ENCODE assay signal across 1 cellular context in the genomic region with DNA sequence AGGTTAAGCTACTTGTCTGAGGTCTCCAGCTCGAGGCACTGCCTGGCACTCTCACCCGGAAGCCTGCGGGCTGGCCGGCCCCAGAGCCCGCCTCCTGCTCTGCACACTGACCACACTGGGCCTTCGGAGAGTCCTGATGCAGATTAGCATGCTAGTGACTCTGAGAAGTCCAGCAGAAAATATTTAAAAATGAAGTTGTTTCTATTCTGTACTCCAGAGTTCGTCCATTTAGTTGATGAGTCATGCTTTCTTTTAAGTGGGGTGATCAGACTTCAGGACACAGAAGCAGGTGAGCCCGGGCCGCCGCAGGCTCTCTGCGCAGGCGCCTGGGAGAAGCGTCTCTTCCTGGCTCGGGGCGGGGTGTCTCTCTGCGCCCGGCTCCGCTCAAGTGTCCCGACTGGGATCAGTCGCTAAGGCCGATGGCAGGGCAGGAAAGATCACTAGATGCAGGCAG.
TF ChIP-seq lines count a peak whose summit lies in the region.

No MANE protein-coding gene starts in this region.

TF ChIP-seq in WTC11, 78 proteins besides CTCF, POLR2A, EP300 and RAD21 (continued from another document):
- TF ChIP-seq, protein P1, sequence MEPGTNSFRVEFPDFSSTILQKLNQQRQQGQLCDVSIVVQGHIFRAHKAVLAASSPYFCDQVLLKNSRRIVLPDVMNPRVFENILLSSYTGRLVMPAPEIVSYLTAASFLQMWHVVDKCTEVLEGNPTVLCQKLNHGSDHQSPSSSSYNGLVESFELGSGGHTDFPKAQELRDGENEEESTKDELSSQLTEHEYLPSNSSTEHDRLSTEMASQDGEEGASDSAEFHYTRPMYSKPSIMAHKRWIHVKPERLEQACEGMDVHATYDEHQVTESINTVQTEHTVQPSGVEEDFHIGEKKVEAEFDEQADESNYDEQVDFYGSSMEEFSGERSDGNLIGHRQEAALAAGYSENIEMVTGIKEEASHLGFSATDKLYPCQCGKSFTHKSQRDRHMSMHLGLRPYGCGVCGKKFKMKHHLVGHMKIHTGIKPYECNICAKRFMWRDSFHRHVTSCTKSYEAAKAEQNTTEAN (CRISPR knock-in tag; IDR thresholded peaks at IDR 0.05) = no peak
- TF ChIP-seq FOXP1 (CRISPR knock-in tag; IDR thresholded peaks at IDR 0.05; ENCODE audit: borderline replicate concordance) (no peak), HMGA2 (CRISPR knock-in tag; IDR thresholded peaks at IDR 0.05) (no peak)
- TF ChIP-seq, protein P2, sequence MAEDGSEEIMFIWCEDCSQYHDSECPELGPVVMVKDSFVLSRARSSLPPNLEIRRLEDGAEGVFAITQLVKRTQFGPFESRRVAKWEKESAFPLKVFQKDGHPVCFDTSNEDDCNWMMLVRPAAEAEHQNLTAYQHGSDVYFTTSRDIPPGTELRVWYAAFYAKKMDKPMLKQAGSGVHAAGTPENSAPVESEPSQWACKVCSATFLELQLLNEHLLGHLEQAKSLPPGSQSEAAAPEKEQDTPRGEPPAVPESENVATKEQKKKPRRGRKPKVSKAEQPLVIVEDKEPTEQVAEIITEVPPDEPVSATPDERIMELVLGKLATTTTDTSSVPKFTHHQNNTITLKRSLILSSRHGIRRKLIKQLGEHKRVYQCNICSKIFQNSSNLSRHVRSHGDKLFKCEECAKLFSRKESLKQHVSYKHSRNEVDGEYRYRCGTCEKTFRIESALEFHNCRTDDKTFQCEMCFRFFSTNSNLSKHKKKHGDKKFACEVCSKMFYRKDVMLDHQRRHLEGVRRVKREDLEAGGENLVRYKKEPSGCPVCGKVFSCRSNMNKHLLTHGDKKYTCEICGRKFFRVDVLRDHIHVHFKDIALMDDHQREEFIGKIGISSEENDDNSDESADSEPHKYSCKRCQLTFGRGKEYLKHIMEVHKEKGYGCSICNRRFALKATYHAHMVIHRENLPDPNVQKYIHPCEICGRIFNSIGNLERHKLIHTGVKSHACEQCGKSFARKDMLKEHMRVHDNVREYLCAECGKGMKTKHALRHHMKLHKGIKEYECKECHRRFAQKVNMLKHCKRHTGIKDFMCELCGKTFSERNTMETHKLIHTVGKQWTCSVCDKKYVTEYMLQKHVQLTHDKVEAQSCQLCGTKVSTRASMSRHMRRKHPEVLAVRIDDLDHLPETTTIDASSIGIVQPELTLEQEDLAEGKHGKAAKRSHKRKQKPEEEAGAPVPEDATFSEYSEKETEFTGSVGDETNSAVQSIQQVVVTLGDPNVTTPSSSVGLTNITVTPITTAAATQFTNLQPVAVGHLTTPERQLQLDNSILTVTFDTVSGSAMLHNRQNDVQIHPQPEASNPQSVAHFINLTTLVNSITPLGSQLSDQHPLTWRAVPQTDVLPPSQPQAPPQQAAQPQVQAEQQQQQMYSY (CRISPR knock-in tag; IDR thresholded peaks at IDR 0.05) = no peak
TF ChIP-seq in WTC11: peak in this region for 0.
